In the genomic region with DNA sequence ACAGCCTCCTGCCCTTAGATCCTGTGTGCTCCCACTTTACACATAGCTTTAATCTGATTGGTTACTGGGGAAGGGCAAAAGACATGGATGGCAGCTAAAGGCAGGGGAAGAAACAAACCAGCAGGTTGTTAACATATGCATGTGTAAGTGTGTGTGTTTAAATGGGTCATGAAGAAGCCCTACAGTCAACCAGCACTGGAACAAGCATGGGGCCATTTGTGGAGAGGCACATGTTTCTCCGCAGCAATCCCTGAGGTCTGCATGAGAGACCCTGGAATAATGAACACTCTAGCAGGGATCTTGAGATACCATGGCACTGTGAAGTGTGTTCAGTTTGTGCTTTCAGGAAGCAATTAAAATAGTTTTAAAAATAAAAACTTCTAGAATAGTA, we compare ENCODE assay signal across 13 cellular contexts. TPM values are rescaled to one million over a fixed set of nuclear protein-coding genes. Genes with fewer than 3 reads are reported as not detected.
DNase-seq lines count a peak whose midpoint lies in the region; ATAC-seq lines count a peak whose summit lies in the region.
"Had no signal": no experiment of that assay in that cellular context is flagged by ENCODE, and none has a peak within 500 bp of the region (broad histone marks: within the 10 kb centered on the region; RNA-seq: fewer than 3 reads in every experiment).

No MANE protein-coding gene starts in this region.

- DNase-seq in right cardiac atrium (no peak), Right ventricle myocardium inferior (ENCODE audit: missing footprints) (no peak), GF-D8 (lab: John Stamatoyannopoulos, UW) (no peak), NCI-H510A treated with DMSO at 0.1 percent for 48 hours (lab: John Stamatoyannopoulos, UW) (no peak)
- no peak for DNase-seq in activated naive CD8-positive, alpha-beta T cell treated with anti-CD3 and anti-CD28 coated beads, Interleukin-2, amount 10 ng/mL, durations not matched to agents 7 days and 5 days
- DNase-seq in naive thymus-derived CD4-positive, alpha-beta T cell: no peak
- DNase-seq: colonic mucosa, kidney glomerular epithelial cell, NCI-H2107, OCI-M1 had no signal

- intact Hi-C loops in right cardiac atrium (cut with DNase I) (no loop called here), Right ventricle myocardium inferior (cut with DNase I) (no loop called here)
- intact Hi-C loops in naive thymus-derived CD4-positive, alpha-beta T cell (cut with micrococcal nuclease): no loop called here

- peaks cover 0 to 15% (median 0%) of the 10 kb centered on the region in 3 experiments for H3K36me3 ChIP-seq in naive thymus-derived CD4-positive, alpha-beta T cell (ENCODE audit: control insufficient read depth in 2 of 3, insufficient read depth in 3 of 3, low read length in 3 of 3)
- H3K36me3 ChIP-seq: colonic mucosa, thoracic aorta had no signal

- H3K27ac Mint-ChIP-seq in activated naive CD8-positive, alpha-beta T cell treated with anti-CD3 and anti-CD28 coated beads, Interleukin-2, amount 10 ng/mL, durations not matched to agents 7 days and 5 days: peak overlapping the region; percentile 96
- H3K27ac Mint-ChIP-seq in naive thymus-derived CD4-positive, alpha-beta T cell: peak overlapping the region; percentile 21 to 99 (median 95)

- H3K27ac ChIP-seq in right cardiac atrium (ENCODE audit: low read length): peak overlapping the region; percentile 54
- peak overlapping the region; percentile 98 for H3K27ac ChIP-seq in naive thymus-derived CD4-positive, alpha-beta T cell (ENCODE audit: low read depth, low read length)
- H3K27ac ChIP-seq: colonic mucosa had no signal

- peaks cover 75% of the 10 kb centered on the region for H3K4me1 Mint-ChIP-seq in activated naive CD8-positive, alpha-beta T cell treated with anti-CD3 and anti-CD28 coated beads, Interleukin-2, amount 10 ng/mL, durations not matched to agents 7 days and 5 days
- peaks cover 78 to 91% (median 83%) of the 10 kb centered on the region in 7 donors for H3K4me1 Mint-ChIP-seq in naive thymus-derived CD4-positive, alpha-beta T cell

- peaks cover 45% of the 10 kb centered on the region for H3K4me1 ChIP-seq in right cardiac atrium (ENCODE audit: control insufficient read depth, insufficient read depth, low read length)
- H3K4me1 ChIP-seq in naive thymus-derived CD4-positive, alpha-beta T cell (ENCODE audit: control insufficient read depth in 2 of 2, insufficient read depth in 2 of 2, low read length in 2 of 2): peaks cover 81 to 83% of the 10 kb centered on the region in 2 donors

- 80% methylated on average over 1 of the region's 1 CpG for WGBS in right cardiac atrium

- no peaks in the 10 kb centered on the region for H3K9me3 ChIP-seq in right cardiac atrium (ENCODE audit: control insufficient read depth, low read length)
- H3K9me3 ChIP-seq in naive thymus-derived CD4-positive, alpha-beta T cell (ENCODE audit: control insufficient read depth in 2 of 3, low read length in 3 of 3): no peaks in the 10 kb centered on the region
- H3K9me3 ChIP-seq: colonic mucosa, thoracic aorta had no signal

- peak overlapping the region; percentile 97 for H3K4me3 Mint-ChIP-seq in activated naive CD8-positive, alpha-beta T cell treated with anti-CD3 and anti-CD28 coated beads, Interleukin-2, amount 10 ng/mL, durations not matched to agents 7 days and 5 days
- H3K4me3 Mint-ChIP-seq in naive thymus-derived CD4-positive, alpha-beta T cell: peak overlapping the region; percentile 85 to 99 (median 96)

- peaks cover 18% of the 10 kb centered on the region for H3K36me3 Mint-ChIP-seq in activated naive CD8-positive, alpha-beta T cell treated with anti-CD3 and anti-CD28 coated beads, Interleukin-2, amount 10 ng/mL, durations not matched to agents 7 days and 5 days
- H3K36me3 Mint-ChIP-seq in naive thymus-derived CD4-positive, alpha-beta T cell: peaks cover 0 to 37% (median 5%) of the 10 kb centered on the region in 5 donors

- POLR2A ChIA-PET in activated naive CD8-positive, alpha-beta T cell treated with anti-CD3 and anti-CD28 coated beads, Interleukin-2, amount 10 ng/mL, durations not matched to agents 7 days and 5 days (lab: Charles Lee): interaction anchor here (0.7 to 2.0 kb wide), 4 partner anchors 10 to 33 kb away, joined by 4 to 8 read pairs (median 4); no protein-coding TSS in a partner anchor
- POLR2A ChIA-PET in naive thymus-derived CD4-positive, alpha-beta T cell (lab: Charles Lee): interaction anchor here (0.6 to 5.2 kb wide), 8 partner anchors 14 to 150 kb away, joined by 3 to 62 read pairs (median 5); no protein-coding TSS in a partner anchor

- ATAC-seq in right cardiac atrium (no peak), Right ventricle myocardium inferior (no peak), HG03442 (IDR thresholded peaks at IDR 0.05; ENCODE audit: unreplicated experiment) (no peak), HG03520 (IDR thresholded peaks at IDR 0.05; ENCODE audit: unreplicated experiment) (no peak)
- no peak for ATAC-seq in activated naive CD8-positive, alpha-beta T cell treated with anti-CD3 and anti-CD28 coated beads, Interleukin-2, amount 10 ng/mL, durations not matched to agents 7 days and 5 days (ENCODE audit: low read depth)
- no peak for ATAC-seq in naive thymus-derived CD4-positive, alpha-beta T cell

- no peaks in the 10 kb centered on the region for H3K27me3 Mint-ChIP-seq in activated naive CD8-positive, alpha-beta T cell treated with anti-CD3 and anti-CD28 coated beads, Interleukin-2, amount 10 ng/mL, durations not matched to agents 7 days and 5 days
- no peaks in the 10 kb centered on the region for H3K27me3 Mint-ChIP-seq in naive thymus-derived CD4-positive, alpha-beta T cell

- H3K4me3 ChIP-seq in right cardiac atrium (ENCODE audit: low read length): no peak overlapping the region
- peak overlapping the region; percentile 94 for H3K4me3 ChIP-seq in naive thymus-derived CD4-positive, alpha-beta T cell (ENCODE audit: low read length)
- H3K4me3 ChIP-seq: colonic mucosa, thoracic aorta had no signal

- no peaks in the 10 kb centered on the region for H3K27me3 ChIP-seq in right cardiac atrium (ENCODE audit: control insufficient read depth, insufficient read depth)
- H3K27me3 ChIP-seq in naive thymus-derived CD4-positive, alpha-beta T cell (ENCODE audit: control insufficient read depth in 2 of 2, insufficient read depth in 2 of 2, low read length in 2 of 2): no peaks in the 10 kb centered on the region
- H3K27me3 ChIP-seq: colonic mucosa had no signal

- CTCF ChIA-PET in naive thymus-derived CD4-positive, alpha-beta T cell (lab: Charles Lee): interaction anchor here (0.9 to 1.9 kb wide), 3 partner anchors 14 to 33 kb away, joined by 3 to 11 read pairs (median 3); no protein-coding TSS in a partner anchor

- H3K9me3 Mint-ChIP-seq in activated naive CD8-positive, alpha-beta T cell treated with anti-CD3 and anti-CD28 coated beads, Interleukin-2, amount 10 ng/mL, durations not matched to agents 7 days and 5 days: no peaks in the 10 kb centered on the region
- H3K9me3 Mint-ChIP-seq in naive thymus-derived CD4-positive, alpha-beta T cell: peaks cover 0 to 4% (median 0%) of the 10 kb centered on the region in 11 donors

RNA-seq across cellular contexts. Expression of a gene that starts 6.0 kb away (rescaled TPM):
- total RNA-seq in right cardiac atrium (100 to 1,000 TPM in 2 of 4 donors, 10 to 100 TPM in 2; 42.3 to 108 (median 88.2) TPM), Right ventricle myocardium inferior (63.4 TPM)
- 52.7 TPM for polyA plus RNA-seq in right cardiac atrium
- total RNA-seq in activated naive CD8-positive, alpha-beta T cell treated with anti-CD3 and anti-CD28 coated beads, Interleukin-2, amount 10 ng/mL, durations not matched to agents 7 days and 5 days: 100 to 1,000 TPM; 230 to 252 TPM
- total RNA-seq in naive thymus-derived CD4-positive, alpha-beta T cell: 100 to 1,000 TPM; 175 to 256 (median 199) TPM
- 10 to 100 TPM; 42.4 to 53.7 TPM for polyA plus RNA-seq in naive thymus-derived CD4-positive, alpha-beta T cell
